Comparison of ENCODE assay signal across 19 cellular contexts in genomic region chr3:191379473-191379872, GRCh38. TPM values are rescaled to one million over a fixed set of nuclear protein-coding genes. Genes with fewer than 3 reads are reported as not detected.
"Had no signal": no experiment of that assay in that cellular context is flagged by ENCODE, and none has a peak within 500 bp of the region (broad histone marks: within the 10 kb centered on the region; RNA-seq: fewer than 3 reads in every experiment).

No MANE protein-coding gene starts in this region.

- H3K4me3 ChIP-seq: cardiac muscle cell, esophagus squamous epithelium, sigmoid colon, thyroid gland had no signal

- H3K9me3 ChIP-seq: esophagus squamous epithelium, neutrophil, sigmoid colon, thyroid gland had no signal

- H3K27me3 ChIP-seq: cardiac muscle cell, esophagus squamous epithelium, neutrophil, sigmoid colon, thyroid gland had no signal

- H3K36me3 Mint-ChIP-seq: activated naive CD8-positive, alpha-beta T cell treated with anti-CD3 and anti-CD28 coated beads for 36 hours had no signal

- H3K9me3 Mint-ChIP-seq: activated naive CD8-positive, alpha-beta T cell treated with anti-CD3 and anti-CD28 coated beads for 36 hours; activated T-helper 1 cell treated with anti-CD3 and anti-CD28 coated beads, Interleukin-12 subunit alpha, Interleukin-12 subunit beta, Interleukin-2, Interleukin-4 antibody, amounts not matched to agents 30 ng/mL and 10 ng/mL and 1 ng/mL, durations not matched to agents 14 hours and 24 hours and 36 hours; natural killer cell treated with Interleukin-12 subunit alpha and Interleukin-12 subunit beta and Interleukin-15 and Interleukin-18, amount 100 ng/mL, for 72 hours had no signal

- ATAC-seq: activated CD4-positive, alpha-beta T cell treated with anti-CD3 and anti-CD28 coated beads for 36 hours; natural killer cell treated with Interleukin-12 subunit alpha and Interleukin-12 subunit beta and Interleukin-15 and Interleukin-18, amount 100 ng/mL, for 72 hours; stimulated activated effector memory CD8-positive, alpha-beta T cell treated with anti-CD3 and anti-CD28 coated beads, Interleukin-12 subunit alpha, Interleukin-12 subunit beta, amount 100 ng/mL, for 72 hours had no signal

- H3K27ac ChIP-seq: cardiac muscle cell, esophagus squamous epithelium, neutrophil, sigmoid colon, thyroid gland, VCaP had no signal

- H3K36me3 ChIP-seq: neutrophil had no signal

- H3K27ac Mint-ChIP-seq: activated CD4-positive, alpha-beta T cell treated with anti-CD3 and anti-CD28 coated beads for 36 hours; activated naive CD8-positive, alpha-beta T cell treated with anti-CD3 and anti-CD28 coated beads for 36 hours; activated T-helper 1 cell treated with anti-CD3 and anti-CD28 coated beads, Interleukin-12 subunit alpha, Interleukin-12 subunit beta, Interleukin-2, Interleukin-4 antibody, amounts not matched to agents 30 ng/mL and 10 ng/mL and 1 ng/mL, durations not matched to agents 14 hours and 24 hours and 36 hours; natural killer cell treated with Interleukin-12 subunit alpha and Interleukin-12 subunit beta and Interleukin-15 and Interleukin-18, amount 100 ng/mL, for 72 hours; stimulated activated effector memory CD8-positive, alpha-beta T cell treated with anti-CD3 and anti-CD28 coated beads, Interleukin-12 subunit alpha, Interleukin-12 subunit beta, amount 100 ng/mL, for 72 hours had no signal

- H3K27me3 Mint-ChIP-seq: activated CD4-positive, alpha-beta T cell treated with anti-CD3 and anti-CD28 coated beads for 36 hours; activated naive CD8-positive, alpha-beta T cell treated with anti-CD3 and anti-CD28 coated beads for 36 hours; natural killer cell treated with Interleukin-12 subunit alpha and Interleukin-12 subunit beta and Interleukin-15 and Interleukin-18, amount 100 ng/mL, for 72 hours had no signal

- DNase-seq: activated CD4-positive, alpha-beta T cell treated with anti-CD3 and anti-CD28 coated beads for 36 hours; activated CD4-positive, alpha-beta T cell treated with anti-CD3 and anti-CD28 coated beads, Interleukin-2, amount 50 U/mL, for 48 hours; activated naive CD8-positive, alpha-beta T cell treated with anti-CD3 and anti-CD28 coated beads for 36 hours; activated T-cell treated with anti-CD3 and anti-CD28 coated beads for 4 hours; amygdala; dermis blood vessel endothelial cell; effector memory CD4-positive, alpha-beta T cell; esophagus squamous epithelium; sigmoid colon; stimulated activated CD4-positive, alpha-beta T cell treated with anti-CD3 and anti-CD28 coated beads, Interleukin-4, amount 100 ng/mL, for 24 hours; T-helper 2 cell; thyroid gland had no signal

- H3K4me1 Mint-ChIP-seq: activated naive CD8-positive, alpha-beta T cell treated with anti-CD3 and anti-CD28 coated beads for 36 hours; stimulated activated effector memory CD8-positive, alpha-beta T cell treated with anti-CD3 and anti-CD28 coated beads, Interleukin-12 subunit alpha, Interleukin-12 subunit beta, amount 100 ng/mL, for 72 hours had no signal

- H3K4me3 Mint-ChIP-seq: activated CD4-positive, alpha-beta T cell treated with anti-CD3 and anti-CD28 coated beads for 36 hours; activated naive CD8-positive, alpha-beta T cell treated with anti-CD3 and anti-CD28 coated beads for 36 hours; activated T-helper 1 cell treated with anti-CD3 and anti-CD28 coated beads, Interleukin-12 subunit alpha, Interleukin-12 subunit beta, Interleukin-2, Interleukin-4 antibody, amounts not matched to agents 30 ng/mL and 10 ng/mL and 1 ng/mL, durations not matched to agents 14 hours and 24 hours and 36 hours; natural killer cell treated with Interleukin-12 subunit alpha and Interleukin-12 subunit beta and Interleukin-15 and Interleukin-18, amount 100 ng/mL, for 72 hours; stimulated activated effector memory CD8-positive, alpha-beta T cell treated with anti-CD3 and anti-CD28 coated beads, Interleukin-12 subunit alpha, Interleukin-12 subunit beta, amount 100 ng/mL, for 72 hours had no signal

RNA-seq across cellular contexts. Expression of gene UTS2B, which starts 49.1 kb away (rescaled TPM):
- total RNA-seq: activated CD4-positive, alpha-beta T cell treated with anti-CD3 and anti-CD28 coated beads for 36 hours; activated naive CD8-positive, alpha-beta T cell treated with anti-CD3 and anti-CD28 coated beads for 36 hours; activated T-helper 1 cell treated with anti-CD3 and anti-CD28 coated beads, Interleukin-12 subunit alpha, Interleukin-12 subunit beta, Interleukin-2, Interleukin-4 antibody, amounts not matched to agents 30 ng/mL and 10 ng/mL and 1 ng/mL, durations not matched to agents 14 hours and 24 hours and 36 hours; cardiac muscle cell; lower leg skin; natural killer cell treated with Interleukin-12 subunit alpha and Interleukin-12 subunit beta and Interleukin-15 and Interleukin-18, amount 100 ng/mL, for 72 hours had no signal
